14 cellular contexts compared by ENCODE assay signal in the genomic region with DNA sequence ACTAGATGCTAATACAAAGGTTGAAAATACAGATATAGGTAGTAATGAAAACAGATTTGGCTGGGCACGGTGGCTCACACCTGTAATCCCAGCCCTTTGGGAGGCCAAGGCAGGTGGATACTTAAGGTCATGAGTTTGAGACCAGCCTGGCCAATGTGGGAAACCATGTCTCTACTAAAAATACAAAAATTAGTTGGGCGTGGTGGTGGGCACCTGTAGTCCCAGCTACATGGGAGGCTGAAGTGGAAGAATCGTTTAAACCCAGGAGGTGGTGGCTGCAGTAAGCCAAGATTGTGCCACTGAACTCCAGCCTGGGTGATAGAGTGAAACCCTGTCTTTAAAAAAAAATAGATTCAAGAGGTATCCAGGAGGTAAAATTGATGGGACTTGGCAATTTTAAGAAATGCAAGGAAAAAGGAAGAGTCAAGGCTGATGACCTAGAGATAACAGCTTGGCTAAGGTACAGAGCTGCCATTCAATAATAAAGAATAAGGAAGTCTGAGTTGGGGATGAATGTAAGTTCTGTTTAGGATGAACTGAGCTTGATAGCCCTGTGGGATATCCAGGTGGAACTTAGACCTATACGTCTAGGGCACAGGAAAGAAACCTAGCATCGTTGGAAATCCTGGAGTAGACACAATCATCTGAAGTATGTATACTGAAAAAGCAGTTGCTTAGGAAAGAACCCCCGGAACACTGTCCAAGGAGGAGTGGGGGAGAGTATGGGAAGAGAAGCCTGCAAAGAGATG. TPM values are rescaled to one million over a fixed set of nuclear protein-coding genes. Genes with fewer than 3 reads are reported as not detected.
A peak's percentile ranks its signal among the peaks of the same experiment; 100 is the strongest.
DNase-seq lines count a peak whose midpoint lies in the region; ATAC-seq and TF ChIP-seq lines count a peak whose summit lies in the region.
"Had no signal": no experiment of that assay in that cellular context is flagged by ENCODE, and none has a peak within 500 bp of the region (broad histone marks: within the 10 kb centered on the region; RNA-seq: fewer than 3 reads in every experiment).

No MANE protein-coding gene starts in this region.

- no peak for TF ChIP-seq CTCF in VCaP (conservative IDR thresholded peaks at IDR 0.05)
- no peak for TF ChIP-seq CTCF in type B pancreatic cell (conservative IDR thresholded peaks at IDR 0.05)

- ATAC-seq in left colon (peak; percentile 23), HG03196 (IDR thresholded peaks at IDR 0.05; ENCODE audit: unreplicated experiment) (no peak)
- ATAC-seq: CD8-positive, alpha-beta T cell had no signal

- peaks cover 14% of the 10 kb centered on the region for H3K4me1 Mint-ChIP-seq in activated naive CD8-positive, alpha-beta T cell (ENCODE audit: low read depth)
- peaks cover 8% of the 10 kb centered on the region for H3K4me1 Mint-ChIP-seq in activated naive CD8-positive, alpha-beta T cell treated with anti-CD3 and anti-CD28 coated beads for 36 hours
- peaks cover 29% of the 10 kb centered on the region for H3K4me1 Mint-ChIP-seq in type B pancreatic cell (ENCODE audit: unreplicated experiment)

- H3K27me3 Mint-ChIP-seq in activated naive CD8-positive, alpha-beta T cell = no peaks in the 10 kb centered on the region
- H3K27me3 Mint-ChIP-seq in activated naive CD8-positive, alpha-beta T cell treated with anti-CD3 and anti-CD28 coated beads for 36 hours = no peaks in the 10 kb centered on the region
- H3K27me3 Mint-ChIP-seq in type B pancreatic cell = no peaks in the 10 kb centered on the region

- intact Hi-C loops in left colon (cut with DNase I, micrococcal nuclease) = no loop called here

- peak overlapping the region; percentile 52 for H3K27ac ChIP-seq in VCaP

- no peaks in the 10 kb centered on the region for H3K9me3 Mint-ChIP-seq in activated naive CD8-positive, alpha-beta T cell (ENCODE audit: low read depth)
- no peaks in the 10 kb centered on the region for H3K9me3 Mint-ChIP-seq in activated naive CD8-positive, alpha-beta T cell treated with anti-CD3 and anti-CD28 coated beads for 36 hours
- no peaks in the 10 kb centered on the region for H3K9me3 Mint-ChIP-seq in type B pancreatic cell
- H3K9me3 Mint-ChIP-seq: CD8-positive, alpha-beta T cell had no signal

- H3K36me3 Mint-ChIP-seq in activated naive CD8-positive, alpha-beta T cell = peaks cover 10% of the 10 kb centered on the region
- H3K36me3 Mint-ChIP-seq in activated naive CD8-positive, alpha-beta T cell treated with anti-CD3 and anti-CD28 coated beads for 36 hours = peaks cover 25% of the 10 kb centered on the region
- peaks cover 37% of the 10 kb centered on the region for H3K36me3 Mint-ChIP-seq in type B pancreatic cell

- no peak for DNase-seq in activated naive CD8-positive, alpha-beta T cell treated with anti-CD3 and anti-CD28 coated beads for 36 hours
- DNase-seq in left colon (no peak), type B pancreatic cell (ENCODE audit: extremely low spot score, unreplicated experiment) (no peak), islet precursor cell (no peak), globus pallidus (ENCODE audit: low spot score) (no peak)
- DNase-seq: activated T-cell treated with anti-CD3 and anti-CD28 coated beads, Interleukin-2, amount 50 U/mL, for 1 hour; CD8-positive, alpha-beta T cell; NCI-H1694; spleen; T1000 had no signal

- H3K4me3 Mint-ChIP-seq in activated naive CD8-positive, alpha-beta T cell = no peak overlapping the region
- H3K4me3 Mint-ChIP-seq in activated naive CD8-positive, alpha-beta T cell treated with anti-CD3 and anti-CD28 coated beads for 36 hours = no peak overlapping the region
- H3K4me3 Mint-ChIP-seq in type B pancreatic cell = no peak overlapping the region
- H3K4me3 Mint-ChIP-seq: CD8-positive, alpha-beta T cell had no signal

- peak overlapping the region; percentile 50 for H3K27ac Mint-ChIP-seq in activated naive CD8-positive, alpha-beta T cell
- H3K27ac Mint-ChIP-seq in activated naive CD8-positive, alpha-beta T cell treated with anti-CD3 and anti-CD28 coated beads for 36 hours = no peak overlapping the region
- H3K27ac Mint-ChIP-seq in type B pancreatic cell = peak overlapping the region; percentile 61
- H3K27ac Mint-ChIP-seq: CD8-positive, alpha-beta T cell had no signal

RNA-seq across cellular contexts. Expression of gene MAT2A, which starts 9.1 kb away (rescaled TPM):
- total RNA-seq in activated naive CD8-positive, alpha-beta T cell treated with anti-CD3 and anti-CD28 coated beads for 36 hours = 100 to 1,000 TPM; 368 to 384 TPM
- total RNA-seq in left colon (100 to 1,000 TPM; 147 to 173 TPM), type B pancreatic cell (ENCODE audit: low replicate concordance) (209 and 403 TPM in 2 replicates)

RNA-seq across cellular contexts. Expression of gene GGCX, which starts 13.3 kb away (rescaled TPM):
- 10 to 100 TPM; 19.6 to 19.9 TPM for total RNA-seq in activated naive CD8-positive, alpha-beta T cell treated with anti-CD3 and anti-CD28 coated beads for 36 hours
- total RNA-seq in left colon = 10 to 100 TPM; 25.1 to 27.8 TPM
- total RNA-seq in type B pancreatic cell (ENCODE audit: low replicate concordance) = 62.6 and 76.2 TPM in 2 replicates

RNA-seq across cellular contexts. Expression of gene VAMP8, which starts 29.4 kb away (rescaled TPM):
- 10 to 100 TPM; 94.3 to 98.3 TPM for total RNA-seq in activated naive CD8-positive, alpha-beta T cell treated with anti-CD3 and anti-CD28 coated beads for 36 hours
- total RNA-seq in left colon = 100 to 1,000 TPM; 268 to 282 TPM
- total RNA-seq in type B pancreatic cell (ENCODE audit: low replicate concordance) = 62.8 and 157 TPM in 2 replicates

RNA-seq across cellular contexts. Expression of gene VAMP5, which starts 36.2 kb away (rescaled TPM):
- total RNA-seq in activated naive CD8-positive, alpha-beta T cell treated with anti-CD3 and anti-CD28 coated beads for 36 hours = 10 to 100 TPM; 27.9 to 29.3 TPM
- total RNA-seq in left colon (10 to 100 TPM; 20.1 to 20.4 TPM), type B pancreatic cell (ENCODE audit: low replicate concordance) (3.4 and 4.4 TPM in 2 replicates)
- total RNA-seq: HT1080 had no signal

RNA-seq across cellular contexts. Expression of gene RNF181, which starts 47.5 kb away (rescaled TPM):
- total RNA-seq in activated naive CD8-positive, alpha-beta T cell treated with anti-CD3 and anti-CD28 coated beads for 36 hours = 100 to 1,000 TPM in 1 of 2 experiments, 10 to 100 TPM in 1; 90.9 to 104 TPM
- total RNA-seq in left colon (10 to 100 TPM; 78.8 to 84.2 TPM), type B pancreatic cell (ENCODE audit: low replicate concordance) (70.2 and 78.8 TPM in 2 replicates)
